Comparison of ENCODE assay signal across 1 cellular context in the genomic region with DNA sequence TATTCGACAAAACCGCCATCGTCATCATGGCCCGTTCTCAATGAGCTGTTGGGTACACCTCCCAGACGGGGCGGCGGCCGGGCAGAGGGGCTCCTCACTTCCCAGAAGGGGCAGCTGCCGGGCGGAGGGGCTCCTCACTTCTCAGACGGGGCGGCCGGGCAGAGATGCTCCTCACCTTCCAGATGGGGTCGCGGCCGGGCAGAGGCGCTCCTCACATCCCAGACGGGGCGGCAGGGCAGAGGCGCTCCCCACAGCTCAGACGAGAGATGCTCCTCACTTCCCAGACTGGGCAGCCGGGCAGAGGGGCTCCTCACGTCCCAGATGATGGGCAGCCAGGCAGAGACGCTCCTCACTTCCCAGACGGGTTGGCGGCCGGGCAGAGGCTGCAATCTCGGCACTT. TPM values are rescaled to one million over a fixed set of nuclear protein-coding genes. Genes with fewer than 3 reads are reported as not detected.
"Had no signal": no experiment of that assay in that cellular context is flagged by ENCODE, and none has a peak within 500 bp of the region (broad histone marks: within the 10 kb centered on the region; RNA-seq: fewer than 3 reads in every experiment).

No MANE protein-coding gene starts in this region.

RNA-seq across cellular contexts. Expression of a gene that starts 26.6 kb away (rescaled TPM):
- total RNA-seq: ascending aorta had no signal
